In genomic region chr17:11144358-11145233, GRCh38 we compare ENCODE assay signal across 8 cellular contexts.
DNase-seq lines count a peak whose midpoint lies in the region; ATAC-seq, FAIRE-seq and TF ChIP-seq lines count a peak whose summit lies in the region.

No MANE protein-coding gene starts in this region.

- FAIRE-seq in bronchial epithelial cell (lab: Jason Lieb, UNC), result no peak

- no peak overlapping the region for H4K5ac ChIP-seq in mesendoderm (ENCODE audit: low read length)

- no peaks in the 10 kb centered on the region for H3K79me2 ChIP-seq in mesendoderm (ENCODE audit: control insufficient read depth, insufficient read depth, low read length)

- no peak overlapping the region for H2BK5ac ChIP-seq in mesendoderm (ENCODE audit: low read length)

- peak; percentile 51 for TF ChIP-seq CTCF in bronchial epithelial cell (IDR thresholded peaks at IDR 0.05; ENCODE audit: insufficient read depth, low read length, severe bottlenecking)

- no peak overlapping the region for H3K18ac ChIP-seq in mesendoderm (ENCODE audit: low read length)

- no peak overlapping the region for H2BK120ac ChIP-seq in mesendoderm (ENCODE audit: low read depth, low read length)

- no peak overlapping the region for H3K56ac ChIP-seq in mesendoderm (ENCODE audit: low read length)

- no peak overlapping the region for H3K27ac ChIP-seq in mesendoderm (ENCODE audit: low read depth, low read length)

- no peak overlapping the region for H2AK5ac ChIP-seq in mesendoderm (ENCODE audit: low read length)

- H3K23ac ChIP-seq in mesendoderm (ENCODE audit: low read length), result no peak overlapping the region

- DNase-seq in GDM1 (lab: John Stamatoyannopoulos, UW) (peak; percentile 6), LoVo (ENCODE audit: low spot score) (peak; percentile 68), bronchial epithelial cell (ENCODE audit: low read depth) (peak; percentile 51), mesendoderm (peak; percentile 70), 8988T (no peak), NCI-H446 treated with DMSO at 0.1 percent for 48 hours (lab: John Stamatoyannopoulos, UW) (no peak), cerebellum (ENCODE audit: low spot score) (no peak)

- H4K8ac ChIP-seq in mesendoderm (ENCODE audit: low read depth, low read length), result no peak overlapping the region

- WGBS in mesendoderm (ENCODE audit: extremely low coverage, insufficient coverage, low lambda C conversion rate), result no CpG with 5 or more reads among the region's 7 CpGs

- ATAC-seq in HG03280 (IDR thresholded peaks at IDR 0.05; ENCODE audit: unreplicated experiment), result no peak

- no peaks in the 10 kb centered on the region for H3K79me1 ChIP-seq in mesendoderm (ENCODE audit: low read length)

- H3K4me2 ChIP-seq in mesendoderm (ENCODE audit: low read length), result no peak overlapping the region

- H3K4me1 ChIP-seq in mesendoderm (ENCODE audit: control insufficient read depth, low read depth, low read length), result no peaks in the 10 kb centered on the region

- H2BK15ac ChIP-seq in mesendoderm (replicated peaks; ENCODE audit: low read depth), result no peak overlapping the region

- no peak overlapping the region for H3K9ac ChIP-seq in mesendoderm (ENCODE audit: low read length)

- H3K27me3 ChIP-seq in bronchial epithelial cell (ENCODE audit: control insufficient read depth, insufficient read depth, low read length), result no peaks in the 10 kb centered on the region
- H3K27me3 ChIP-seq in mesendoderm (ENCODE audit: insufficient read depth, low read length, poor library complexity), result no peaks in the 10 kb centered on the region

- no peaks in the 10 kb centered on the region for H3K36me3 ChIP-seq in bronchial epithelial cell (ENCODE audit: control insufficient read depth, insufficient read depth, low read length)
- no peaks in the 10 kb centered on the region for H3K36me3 ChIP-seq in mesendoderm (ENCODE audit: control insufficient read depth, insufficient read depth, low read length)

- H3K4me3 ChIP-seq in bronchial epithelial cell (ENCODE audit: low read depth, low read length) (no peak overlapping the region), mesendoderm (ENCODE audit: low read length) (no peak overlapping the region)

- H3K4ac ChIP-seq in mesendoderm (ENCODE audit: low read depth, low read length), result no peak overlapping the region

Comparison
In these comparisons a context has a peak if more than half of its experiments do, and no peak if none do; other contexts are left out.
1. DNase-seq: peak in GDM1 (single experiment), LoVo (single experiment), bronchial epithelial cell (single experiment) and mesendoderm (single experiment); none in 8988T (single experiment), NCI-H446 treated with DMSO at 0.1 percent for 48 hours (single experiment) and cerebellum (single experiment).